18 cellular contexts compared by ENCODE assay signal in the genomic region with DNA sequence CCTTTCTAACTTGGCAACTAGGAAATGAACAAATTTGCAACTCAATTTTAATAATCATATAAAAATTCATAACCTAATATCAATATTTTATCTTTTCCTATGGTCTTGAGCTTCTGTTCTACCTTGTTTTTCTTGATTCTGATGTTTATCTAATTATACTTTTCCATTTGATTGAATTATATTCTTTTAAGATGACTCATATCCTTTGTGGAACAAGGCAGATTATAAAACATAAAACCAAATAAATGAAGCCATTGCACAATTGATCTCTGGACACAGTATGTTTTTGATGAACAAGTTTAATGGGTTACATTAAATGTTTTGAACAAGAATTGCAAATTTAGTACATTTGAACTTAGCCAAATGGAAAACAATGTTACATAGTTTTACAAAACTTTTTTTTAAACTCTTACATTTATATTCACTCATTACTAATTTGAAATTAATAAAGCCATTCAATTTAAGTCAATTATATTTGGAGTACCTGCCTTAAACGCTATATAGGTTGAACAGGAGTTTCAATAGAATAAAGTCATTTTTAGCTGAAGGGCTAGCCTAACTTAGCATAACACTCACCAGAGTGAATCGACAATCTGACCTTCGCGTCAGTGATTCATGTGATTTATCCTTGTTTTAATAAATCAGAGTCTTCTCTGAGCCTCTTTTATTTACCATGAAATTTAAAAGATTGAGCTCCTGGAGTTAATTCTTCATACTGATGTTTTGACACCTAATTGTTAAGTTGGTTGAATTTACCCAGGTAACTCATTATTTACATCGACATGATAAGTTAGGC. TPM values are rescaled to one million over a fixed set of nuclear protein-coding genes. Genes with fewer than 3 reads are reported as not detected.
DNase-seq lines count a peak whose midpoint lies in the region; ATAC-seq, FAIRE-seq and TF ChIP-seq lines count a peak whose summit lies in the region.
"Had no signal": no experiment of that assay in that cellular context is flagged by ENCODE, and none has a peak within 500 bp of the region (broad histone marks: within the 10 kb centered on the region; RNA-seq: fewer than 3 reads in every experiment).

No MANE protein-coding gene starts in this region.

- H3K36me3 ChIP-seq in subcutaneous abdominal adipose tissue (ENCODE audit: control insufficient read depth in 5 of 5, insufficient read depth in 5 of 5, low read length in 5 of 5): peaks cover 0 to 3% (median 0%) of the 10 kb centered on the region in 5 donors
- H3K36me3 ChIP-seq: lower lobe of right lung, neutrophil had no signal

- H3K36me3 Mint-ChIP-seq in activated T-cell treated with anti-CD3 and anti-CD28 coated beads, Interleukin-2, amount 50 U/mL, for 24 hours (ENCODE audit: low read depth): peaks cover 36% of the 10 kb centered on the region
- H3K36me3 Mint-ChIP-seq in T-helper 17 cell (ENCODE audit: low read depth): peaks cover 5% of the 10 kb centered on the region
- H3K36me3 Mint-ChIP-seq in nephron progenitor cell (ENCODE audit: low read depth): no peaks in the 10 kb centered on the region

- no peak for TF ChIP-seq CTCF in nephron progenitor cell (IDR thresholded peaks at IDR 0.05)

- H3K9ac ChIP-seq in subcutaneous abdominal adipose tissue (ENCODE audit: low read length in 5 of 5): no peak overlapping the region

- H3K27ac ChIP-seq in subcutaneous abdominal adipose tissue (ENCODE audit: low read depth, low read length): peak overlapping the region; percentile 93
- H3K27ac ChIP-seq: lower lobe of right lung, neutrophil had no signal

- H3K9me3 ChIP-seq in T-helper 17 cell (ENCODE audit: control insufficient read depth, low read length, poor library complexity, severe bottlenecking) (no peaks in the 10 kb centered on the region), subcutaneous abdominal adipose tissue (ENCODE audit: control insufficient read depth in 5 of 5, low read length in 5 of 5) (no peaks in the 10 kb centered on the region)
- H3K9me3 ChIP-seq: lower lobe of right lung, neutrophil had no signal

- no peaks in the 10 kb centered on the region for H3K9me3 Mint-ChIP-seq in activated T-cell treated with anti-CD3 and anti-CD28 coated beads, Interleukin-2, amount 50 U/mL, for 24 hours
- H3K9me3 Mint-ChIP-seq in nephron progenitor cell: no peaks in the 10 kb centered on the region
- H3K9me3 Mint-ChIP-seq: endodermal cell had no signal

- no peak for DNase-seq in activated T-cell treated with anti-CD3 and anti-CD28 coated beads, Interleukin-2, amount 50 U/mL, for 24 hours
- no peak for DNase-seq in activated T-cell treated with anti-CD3 and anti-CD28 coated beads for 4 hours
- DNase-seq in T-helper 17 cell: no peak
- DNase-seq in GDM1 (lab: John Stamatoyannopoulos, UW): no peak
- no peak for DNase-seq in nephron progenitor cell
- DNase-seq: amniotic stem cell, DMS 273 treated with DMSO at 0.1 percent for 48 hours, endodermal cell, hippocampal formation, lower lobe of right lung, NCI-H1048, NCI-H446 treated with DMSO at 0.1 percent for 48 hours, trophoblast cell had no signal

- H3K4me1 ChIP-seq in subcutaneous abdominal adipose tissue (ENCODE audit: control insufficient read depth in 5 of 5, insufficient read depth in 5 of 5, low read length in 5 of 5): peaks cover 7 to 68% (median 58%) of the 10 kb centered on the region in 5 donors

- H3K27me3 Mint-ChIP-seq in activated T-cell treated with anti-CD3 and anti-CD28 coated beads, Interleukin-2, amount 50 U/mL, for 24 hours: no peaks in the 10 kb centered on the region
- H3K27me3 Mint-ChIP-seq in T-helper 17 cell: no peaks in the 10 kb centered on the region
- H3K27me3 Mint-ChIP-seq in nephron progenitor cell (ENCODE audit: low read depth, poor library complexity): peaks cover 9% of the 10 kb centered on the region

- H3K4me3 ChIP-seq in subcutaneous abdominal adipose tissue (ENCODE audit: low read depth in 1 of 5, low read length in 5 of 5): no peak overlapping the region
- H3K4me3 ChIP-seq: lower lobe of right lung had no signal

- ATAC-seq in T-helper 17 cell (no peak), HG03159 (IDR thresholded peaks at IDR 0.05; ENCODE audit: unreplicated experiment) (no peak)
- ATAC-seq: lower lobe of right lung had no signal

- no peaks in the 10 kb centered on the region for H3K27me3 ChIP-seq in subcutaneous abdominal adipose tissue (ENCODE audit: control insufficient read depth in 5 of 5, insufficient read depth in 4 of 5, low read length in 5 of 5)
- H3K27me3 ChIP-seq: neutrophil had no signal

- H3K27ac Mint-ChIP-seq in activated T-cell treated with anti-CD3 and anti-CD28 coated beads, Interleukin-2, amount 50 U/mL, for 24 hours: peak overlapping the region; percentile 92
- peak overlapping the region; percentile 86 for H3K27ac Mint-ChIP-seq in T-helper 17 cell
- H3K27ac Mint-ChIP-seq in nephron progenitor cell: no peak overlapping the region
- H3K27ac Mint-ChIP-seq: endodermal cell had no signal

- FAIRE-seq in endometrium (lab: Jason Lieb, UNC): peak; percentile 63
- FAIRE-seq: H54 had no signal

- peaks cover 73% of the 10 kb centered on the region for H3K4me1 Mint-ChIP-seq in activated T-cell treated with anti-CD3 and anti-CD28 coated beads, Interleukin-2, amount 50 U/mL, for 24 hours (ENCODE audit: low read depth)
- H3K4me1 Mint-ChIP-seq in T-helper 17 cell (peaks cover 46% of the 10 kb centered on the region), nephron progenitor cell (peaks cover 30% of the 10 kb centered on the region)

- peak overlapping the region; percentile 64 for H3K4me3 Mint-ChIP-seq in activated T-cell treated with anti-CD3 and anti-CD28 coated beads, Interleukin-2, amount 50 U/mL, for 24 hours
- H3K4me3 Mint-ChIP-seq in T-helper 17 cell (peak overlapping the region; percentile 67), nephron progenitor cell (no peak overlapping the region)
- H3K4me3 Mint-ChIP-seq: endodermal cell had no signal

RNA-seq across cellular contexts. Expression of a gene that starts 3.8 kb away (rescaled TPM):
- total RNA-seq in T-helper 17 cell: 10 to 100 TPM; 49.5 to 62.4 TPM

RNA-seq across cellular contexts. Expression of a gene that starts 45.1 kb away (rescaled TPM):
- total RNA-seq in T-helper 17 cell: under 1 TPM in 1 of 2 donors, not detected in 1; 0.23 TPM
